Comparison of ENCODE assay signal across 8 cellular contexts in genomic region chr3:12175844-12176453, GRCh38. TPM values are rescaled to one million over a fixed set of nuclear protein-coding genes. Genes with fewer than 3 reads are reported as not detected.
DNase-seq lines count a peak whose midpoint lies in the region; ATAC-seq and TF ChIP-seq lines count a peak whose summit lies in the region.

No MANE protein-coding gene starts in this region.

- POLR2A ChIA-PET in A673 (lab: Charles Lee; ENCODE audit: low non-redundant PET), result interaction anchor here (0.7 kb wide), 1 partner anchor 132 kb away, joined by 3 read pairs; no protein-coding TSS in a partner anchor

- CTCF ChIA-PET in A673 (lab: Charles Lee), result interaction anchor here (1.0 to 2.0 kb wide), 3 partner anchors 10 to 40 kb away, joined by 3 to 14 read pairs (median 4); no protein-coding TSS in a partner anchor

- TF ChIP-seq CTCF in A673 (conservative IDR thresholded peaks at IDR 0.05; ENCODE audit: low read depth, low read length) (peak; percentile 81), GM12872 (IDR thresholded peaks at IDR 0.05; ENCODE audit: insufficient read depth, low read depth, low read length) (peak; percentile 96)

- intact Hi-C loops in A673 (cut with micrococcal nuclease; ENCODE audit: unreplicated experiment), result loop anchor here (1.0 kb wide), 2 partner anchors 37 to 41 kb away; no protein-coding TSS in a partner anchor
- intact Hi-C loops in aorta (cut with DNase I), result loop anchor here (1.0 to 5.0 kb wide), 3 partner anchors 37 to 306 kb away; partner anchors contain the start of gene TSEN2 (in 2 of the 2)

- BruUV-seq in A673 (replicated peaks; lab: Mats Ljungman, UMichigan), result no TSS peak

- H3K36me3 ChIP-seq in A673 (ENCODE audit: insufficient read depth, low read length, poor library complexity, severe bottlenecking), result no peaks in the 10 kb centered on the region
- H3K36me3 ChIP-seq in SJCRH30, result no peaks in the 10 kb centered on the region
- no peaks in the 10 kb centered on the region for H3K36me3 ChIP-seq in aorta (ENCODE audit: control insufficient read depth in 1 of 2, insufficient read depth in 2 of 2, low read length in 1 of 2)

- DNase-seq in A673 (ENCODE audit: low spot score) (peak; percentile 57), SJCRH30 (peak; percentile 25 to 66), epidermal melanocyte (ENCODE audit: insufficient read length, low spot score) (peak; percentile 49), midbrain (lab: John Stamatoyannopoulos, UW) (peak; percentile 33), aorta (peak; percentile 70 to 90), activated gamma-delta T cell (lab: John Stamatoyannopoulos, UW) (no peak)

- ATAC-seq in HG03064 (IDR thresholded peaks at IDR 0.05; ENCODE audit: low read depth, unreplicated experiment) (peak; percentile 71), aorta (ENCODE audit: low FRiP score) (peak; percentile 86)

- WGBS in aorta, 2 donors, result 44 to 55% methylated on average over 3 of the region's 3 CpGs

- no peak overlapping the region for H3K4me3 ChIP-seq in A673 (ENCODE audit: low read depth, low read length, poor library complexity, severe bottlenecking)
- no peak overlapping the region for H3K4me3 ChIP-seq in SJCRH30
- H3K4me3 ChIP-seq in aorta (ENCODE audit: low read length in 2 of 2), result no peak overlapping the region

- peaks cover 4% of the 10 kb centered on the region for H3K9me3 ChIP-seq in A673 (ENCODE audit: low read depth, low read length, poor library complexity, severe bottlenecking)
- no peaks in the 10 kb centered on the region for H3K9me3 ChIP-seq in SJCRH30 (replicated peaks)
- H3K9me3 ChIP-seq in aorta (ENCODE audit: control insufficient read depth, low read length), result no peaks in the 10 kb centered on the region

- H3K27ac ChIP-seq in A673 (ENCODE audit: low read depth, low read length, poor library complexity, severe bottlenecking), result no peak overlapping the region
- no peak overlapping the region for H3K27ac ChIP-seq in SJCRH30
- H3K27ac ChIP-seq in aorta (ENCODE audit: low read depth in 1 of 2, low read length in 2 of 2), result no peak overlapping the region

- H3K4me1 ChIP-seq in A673 (ENCODE audit: insufficient read depth, low read length, poor library complexity, severe bottlenecking), result peaks cover 9% of the 10 kb centered on the region
- H3K4me1 ChIP-seq in SJCRH30, result peaks cover 6% of the 10 kb centered on the region; the same call in 1 of the 2 replicates
- peaks cover 0 to 2% of the 10 kb centered on the region in 2 donors for H3K4me1 ChIP-seq in aorta (ENCODE audit: control insufficient read depth in 1 of 2, insufficient read depth in 2 of 2, low read length in 2 of 2)

- H3K27me3 ChIP-seq in A673 (replicated peaks; ENCODE audit: insufficient read depth, low read depth, low read length, poor library complexity) (no peaks in the 10 kb centered on the region), SJCRH30 (no peaks in the 10 kb centered on the region), aorta (ENCODE audit: control insufficient read depth in 1 of 2, insufficient read depth in 2 of 2, low read length in 1 of 2) (no peaks in the 10 kb centered on the region)

RNA-seq across cellular contexts. Expression of gene TIMP4, which starts 17.2 kb away (rescaled TPM):
- total RNA-seq in A673 (2021) (10.2 and 13.3 TPM in 2 replicates), aorta (10 to 100 TPM in 1 of 2 donors, 1 to 10 TPM in 1; 8.3 to 60.1 TPM)
- total RNA-seq in SJCRH30 (2014; rRNA removed; shearing (Covaris generic)), result not detected in 2 replicates
- 10 to 100 TPM; 32.3 to 80.1 TPM for polyA plus RNA-seq in aorta
